1 cellular context compared by ENCODE assay signal in genomic region chr14:71193663-71194062, GRCh38.
TF ChIP-seq lines count a peak whose summit lies in the region.

No MANE protein-coding gene starts in this region.

TF ChIP-seq in H1, 55 proteins besides CTCF, POLR2A, EP300 and RAD21:
- TF ChIP-seq RFX5 (IDR thresholded peaks at IDR 0.05; ENCODE audit: borderline replicate concordance, low read depth, low read length) = no peak
- TF ChIP-seq YY1 (IDR thresholded peaks at IDR 0.05; ENCODE audit: low read depth, low read length) = no peak
- TF ChIP-seq CBX8 (IDR thresholded peaks at IDR 0.05; ENCODE audit: borderline replicate concordance, low read depth, low read length) = no peak
- TF ChIP-seq HDAC6 (IDR thresholded peaks at IDR 0.05; ENCODE audit: low read depth, low read length) = no peak
- no peak for TF ChIP-seq SAP30 (IDR thresholded peaks at IDR 0.05; ENCODE audit: insufficient read depth, insufficient replicate concordance, low read length)
- no peak for TF ChIP-seq SIN3A (conservative IDR thresholded peaks at IDR 0.05 in 1 of 2, IDR thresholded peaks at IDR 0.05 in 1 of 2; ENCODE audit: low read depth in 1 of 2, low read length in 2 of 2)
- no peak for TF ChIP-seq TEAD4 (IDR thresholded peaks at IDR 0.05; ENCODE audit: low read depth, low read length)
- TF ChIP-seq BRCA1 (IDR thresholded peaks at IDR 0.05; ENCODE audit: low read depth, low read length) = no peak
- TF ChIP-seq BACH1 (IDR thresholded peaks at IDR 0.05; ENCODE audit: low read length) = no peak
- TF ChIP-seq KDM4A (IDR thresholded peaks at IDR 0.05; ENCODE audit: low read depth, low read length, severe bottlenecking) = no peak
- TF ChIP-seq SUZ12 (IDR thresholded peaks at IDR 0.05; ENCODE audit: low read length) = no peak
- TF ChIP-seq ASH2L (IDR thresholded peaks at IDR 0.05; ENCODE audit: low read length) = no peak
